In genomic region chrX:45824471-45824870, GRCh38 we compare ENCODE assay signal across 9 cellular contexts.
DNase-seq lines count a peak whose midpoint lies in the region; ATAC-seq, FAIRE-seq and TF ChIP-seq lines count a peak whose summit lies in the region.
"Had no signal": no experiment of that assay in that cellular context is flagged by ENCODE, and none has a peak within 500 bp of the region (broad histone marks: within the 10 kb centered on the region; RNA-seq: fewer than 3 reads in every experiment).

No MANE protein-coding gene starts in this region.

- no peaks in the 10 kb centered on the region for H3K9me3 ChIP-seq in SJSA1 (replicated peaks)
- H3K9me3 ChIP-seq in K562 (replicated peaks; ENCODE audit: control insufficient read depth, insufficient read depth, low read depth, low read length): no peaks in the 10 kb centered on the region
- no peaks in the 10 kb centered on the region for H3K9me3 ChIP-seq in sigmoid colon
- H3K9me3 ChIP-seq: psoas muscle had no signal

- intact Hi-C loops in K562 (cut with micrococcal nuclease) (no loop called here), sigmoid colon (cut with DNase I) (no loop called here)

- H3K9me1 ChIP-seq in K562 (ENCODE audit: control insufficient read depth, insufficient read depth, low read length): no peaks in the 10 kb centered on the region

- TF ChIP-seq CTCF in K562 (IDR thresholded peaks at IDR 0.05 in 2 of 3, conservative IDR thresholded peaks at IDR 0.05 in 1 of 3; ENCODE audit: insufficient read depth in 2 of 3, low read depth in 1 of 3, low read length in 3 of 3) (peak; percentile 45 to 53 (median 48)), neural crest cell (conservative IDR thresholded peaks at IDR 0.05) (peak; percentile 47), sigmoid colon (IDR thresholded peaks at IDR 0.05) (no peak)

- no peak overlapping the region for H2AFZ ChIP-seq in K562 (ENCODE audit: low read depth, low read length)

- POLR2A ChIA-PET in K562 (lab: Yijun Ruan, JAX): no interaction called here

- H3K4me3 ChIP-seq in SJSA1: no peak overlapping the region
- no peak overlapping the region for H3K4me3 ChIP-seq in K562
- H3K4me3 ChIP-seq in sigmoid colon: no peak overlapping the region
- H3K4me3 ChIP-seq: psoas muscle had no signal

- no peak overlapping the region for H3K4me3 Mint-ChIP-seq in neural crest cell

- BruUV-seq in K562 (replicated peaks; lab: Mats Ljungman, UMichigan): no TSS peak

- in situ Hi-C loops in K562 (cut with MboI): no loop called here

- no peak overlapping the region for H3K9ac ChIP-seq in K562 (ENCODE audit: insufficient read depth in 1 of 2, low read depth in 2 of 2, low read length in 2 of 2)

- peak in 1 of 2 experiments; percentile 30; a peak in 1 of 4 replicates for TF ChIP-seq RAD21 in K562 (CRISPR knock-in tag; conservative IDR thresholded peaks at IDR 0.05 in 1 of 2, IDR thresholded peaks at IDR 0.05 in 1 of 2)

- H3K36me3 Mint-ChIP-seq in neural crest cell (ENCODE audit: low read depth): no peaks in the 10 kb centered on the region

- TF ChIP-seq EP300 in K562 (IDR thresholded peaks at IDR 0.05; ENCODE audit: low read length) (no peak), sigmoid colon (IDR thresholded peaks at IDR 0.05) (no peak)

- H3K79me2 ChIP-seq in K562 (ENCODE audit: control insufficient read depth, insufficient read depth, low read length): no peaks in the 10 kb centered on the region

- peaks cover 12% of the 10 kb centered on the region for H3K4me1 ChIP-seq in SJSA1 (replicated peaks)
- H3K4me1 ChIP-seq in K562 (replicated peaks in 1 of 2; ENCODE audit: control insufficient read depth in 2 of 2, insufficient read depth in 2 of 2, low read length in 2 of 2): no peaks in the 10 kb centered on the region
- no peaks in the 10 kb centered on the region for H3K4me1 ChIP-seq in sigmoid colon
- H3K4me1 ChIP-seq: psoas muscle had no signal

- CTCF ChIA-PET in K562 (lab: Yijun Ruan, JAX; ENCODE audit: low intra/inter-chr PET ratio): no interaction called here

- no peak overlapping the region for H3K27ac ChIP-seq in SJSA1
- no peak overlapping the region for H3K27ac ChIP-seq in K562 (ENCODE audit: extremely low read depth, low read depth, low read length)
- no peak overlapping the region for H3K27ac ChIP-seq in sigmoid colon
- H3K27ac ChIP-seq: psoas muscle had no signal

- TF ChIP-seq POLR2A in K562 (conservative IDR thresholded peaks at IDR 0.05) (no peak), sigmoid colon (IDR thresholded peaks at IDR 0.05) (no peak)

- 8% methylated on average over 6 of the region's 6 CpGs for WGBS in K562 (ENCODE audit: insufficient coverage, low coverage, missing lambda C conversion rate)
- 71 to 75% methylated on average over 6 of the region's 6 CpGs for WGBS in sigmoid colon, 2 donors

- H3K4me1 Mint-ChIP-seq in neural crest cell: no peaks in the 10 kb centered on the region

- DNase-seq in activated effector memory CD4-positive, alpha-beta T cell treated with anti-CD3 and anti-CD28 coated beads, Interleukin-2, amount 50 U/mL, for 16 hours: peak; percentile 84
- no peak for DNase-seq in activated effector memory CD4-positive, alpha-beta T cell treated with Interleukin-2 at 50 U/mL for 16 hours
- DNase-seq in SJSA1 (ENCODE audit: low read depth in 1 of 2, low spot score in 2 of 2): peak; percentile 63 to 82
- peak; percentile 11 to 27 (median 16) for DNase-seq in K562 (ENCODE audit: extremely low read depth in 1 of 4, low spot score in 3 of 4)
- DNase-seq in neural crest cell (ENCODE audit: low read depth, low spot score): no peak
- no peak for DNase-seq in DMS114 treated with DMSO at 0.1 percent for 48 hours (lab: John Stamatoyannopoulos, UW; ENCODE audit: unreplicated experiment)
- DNase-seq in sigmoid colon: no peak

- H3K27me3 Mint-ChIP-seq in neural crest cell (ENCODE audit: low read depth): no peaks in the 10 kb centered on the region

- no peak overlapping the region for H3K27ac Mint-ChIP-seq in neural crest cell (ENCODE audit: unreplicated experiment)

- H3K9me3 Mint-ChIP-seq in neural crest cell: peaks cover 5% of the 10 kb centered on the region

- ATAC-seq in K562 (peak; percentile 84), HG02970 (IDR thresholded peaks at IDR 0.05; ENCODE audit: low FRiP score, unreplicated experiment) (no peak)

- peak; percentile 65 for FAIRE-seq in K562 (lab: Jason Lieb, UNC)

- H3K4me2 ChIP-seq in K562 (ENCODE audit: insufficient read depth, low read length): no peak overlapping the region

- H3K27me3 ChIP-seq in SJSA1 (replicated peaks) (no peaks in the 10 kb centered on the region), K562 (ENCODE audit: control insufficient read depth in 2 of 2, insufficient read depth in 2 of 2, low read length in 2 of 2) (no peaks in the 10 kb centered on the region), sigmoid colon (no peaks in the 10 kb centered on the region)

- no peaks in the 10 kb centered on the region for H4K20me1 ChIP-seq in K562 (replicated peaks; ENCODE audit: control insufficient read depth, insufficient read depth, low read length)

- H3K36me3 ChIP-seq in SJSA1 (no peaks in the 10 kb centered on the region), K562 (ENCODE audit: control insufficient read depth, insufficient read depth, low read length) (no peaks in the 10 kb centered on the region), sigmoid colon (no peaks in the 10 kb centered on the region)

TF ChIP-seq in K562, 482 proteins besides CTCF, POLR2A, EP300 and RAD21 (continues in another document):
- TF ChIP-seq FOSL1 (tag; conservative IDR thresholded peaks at IDR 0.05) (peak; percentile 34; the same call in 1 of the 2 replicates), THRB (CRISPR knock-in tag; conservative IDR thresholded peaks at IDR 0.05) (no peak), CBFB (CRISPR knock-in tag; IDR thresholded peaks at IDR 0.05) (no peak), POLR2AphosphoS2 (IDR thresholded peaks at IDR 0.05; ENCODE audit: low read length) (no peak), FOXA3 (CRISPR knock-in tag; conservative IDR thresholded peaks at IDR 0.05 in 1 of 2, IDR thresholded peaks at IDR 0.05 in 1 of 2) (no peak), ZFPM2 (CRISPR knock-in tag; IDR thresholded peaks at IDR 0.05) (no peak), ATF3 (IDR thresholded peaks at IDR 0.05) (peak; percentile 12; the same call in 1 of the 2 replicates), ATF3 (CRISPR knock-in tag; conservative IDR thresholded peaks at IDR 0.05) (no peak), ZFP91 (CRISPR knock-in tag; IDR thresholded peaks at IDR 0.05) (no peak), HOMEZ (CRISPR knock-in tag; IDR thresholded peaks at IDR 0.05) (no peak), CHCHD3 (CRISPR knock-in tag; IDR thresholded peaks at IDR 0.05) (no peak)

Comparison
In these comparisons a context has a peak if more than half of its experiments do, and no peak if none do; other contexts are left out.
1. DNase-seq: peak in activated effector memory CD4-positive, alpha-beta T cell treated with anti-CD3 and anti-CD28 coated beads, Interleukin-2, amount 50 U/mL, for 16 hours (single experiment), SJSA1 (2 of 2) and K562 (4 of 4); none in activated effector memory CD4-positive, alpha-beta T cell treated with Interleukin-2 at 50 U/mL for 16 hours (single experiment), neural crest cell (single experiment), DMS114 treated with DMSO at 0.1 percent for 48 hours (single experiment) and sigmoid colon (single experiment).
2. CTCF ChIP-seq: peak in K562 (3 of 3) and neural crest cell (single experiment); none in sigmoid colon (0 of 4).